ENCODE assay signal across 14 cellular contexts in genomic region chr18:35076556-35076955, GRCh38. TPM values are rescaled to one million over a fixed set of nuclear protein-coding genes. Genes with fewer than 3 reads are reported as not detected.
DNase-seq lines count a peak whose midpoint lies in the region; ATAC-seq and TF ChIP-seq lines count a peak whose summit lies in the region.
"Had no signal": no experiment of that assay in that cellular context is flagged by ENCODE, and none has a peak within 500 bp of the region (broad histone marks: within the 10 kb centered on the region; RNA-seq: fewer than 3 reads in every experiment).

No MANE protein-coding gene starts in this region.

- no peaks in the 10 kb centered on the region for H3K36me3 ChIP-seq in PC-3 (ENCODE audit: low read depth, low read length)
- H3K36me3 ChIP-seq in osteoblast (ENCODE audit: insufficient read depth, low read length): no peaks in the 10 kb centered on the region
- H3K36me3 ChIP-seq in CD8-positive, alpha-beta memory T cell (ENCODE audit: insufficient read depth, low read length): no peaks in the 10 kb centered on the region

- H3K27me3 ChIP-seq in PC-3 (ENCODE audit: low read length): no peaks in the 10 kb centered on the region
- H3K27me3 ChIP-seq in osteoblast (ENCODE audit: insufficient read depth, low read length): no peaks in the 10 kb centered on the region
- H3K27me3 ChIP-seq in CD8-positive, alpha-beta memory T cell (ENCODE audit: insufficient read depth, low read length, poor library complexity, severe bottlenecking): no peaks in the 10 kb centered on the region

- H3K27me3 Mint-ChIP-seq in CD8-positive, alpha-beta memory T cell: peaks cover 0 to 1% of the 10 kb centered on the region in 2 donors

- ATAC-seq in PC-3 (peak; percentile 60), HG02763 (IDR thresholded peaks at IDR 0.05; ENCODE audit: unreplicated experiment) (no peak)

- H3K4me3 ChIP-seq in PC-3 (ENCODE audit: low read length) (no peak overlapping the region), osteoblast (ENCODE audit: insufficient read depth, low read length) (no peak overlapping the region)
- no peak overlapping the region for H3K4me3 ChIP-seq in CD8-positive, alpha-beta memory T cell (ENCODE audit: low read length)

- no peaks in the 10 kb centered on the region for H4K20me1 ChIP-seq in PC-3 (ENCODE audit: low read length)
- H4K20me1 ChIP-seq in osteoblast (ENCODE audit: insufficient read depth, low read length): no peaks in the 10 kb centered on the region

- no peak overlapping the region for H3K27ac ChIP-seq in PC-3 (ENCODE audit: low read length)
- H3K27ac ChIP-seq in osteoblast (ENCODE audit: low read depth, low read length): peak overlapping the region; percentile 57
- H3K27ac ChIP-seq in CD8-positive, alpha-beta memory T cell (ENCODE audit: low read depth, low read length): no peak overlapping the region

- no peak overlapping the region for H3K4me3 Mint-ChIP-seq in CD8-positive, alpha-beta memory T cell

- no peaks in the 10 kb centered on the region for H3K9me3 Mint-ChIP-seq in CD8-positive, alpha-beta memory T cell

- no TSS peak for BruUV-seq in PC-3 (replicated peaks; lab: Mats Ljungman, UMichigan)

- H3K4me1 Mint-ChIP-seq in CD8-positive, alpha-beta memory T cell: peaks cover 51 to 77% (median 64%) of the 10 kb centered on the region in 3 donors

- H3K36me3 Mint-ChIP-seq in CD8-positive, alpha-beta memory T cell: peaks cover 2 to 67% (median 17%) of the 10 kb centered on the region in 3 donors

- H3K9me2 ChIP-seq in PC-3 (replicated peaks; ENCODE audit: low read length): no peaks in the 10 kb centered on the region

- no peaks in the 10 kb centered on the region for H3K79me2 ChIP-seq in PC-3 (ENCODE audit: low read length)
- H3K79me2 ChIP-seq in osteoblast (ENCODE audit: insufficient read depth, low read length): peaks cover 2% of the 10 kb centered on the region

- H3K9ac ChIP-seq in PC-3 (ENCODE audit: low read length): no peak overlapping the region

- POLR2A ChIA-PET in PC-3 (lab: Charles Lee; ENCODE audit: unreplicated experiment): no interaction called here
- POLR2A ChIA-PET in CD8-positive, alpha-beta memory T cell (lab: Charles Lee): no interaction called here

- DNase-seq in Daoy (ENCODE audit: low read depth): peak; percentile 49
- peak; percentile 41 for DNase-seq in PC-3
- DNase-seq in fibroblast of gingiva (ENCODE audit: low read depth): peak; percentile 22
- DNase-seq in osteoblast (ENCODE audit: insufficient read length, low spot score, missing footprints): peak; percentile 57
- no peak for DNase-seq in CD8-positive, alpha-beta memory T cell
- DNase-seq in NCI-H748 (lab: John Stamatoyannopoulos, UW; ENCODE audit: unreplicated experiment): no peak
- no peak for DNase-seq in NCI-H187 (lab: John Stamatoyannopoulos, UW)
- DNase-seq: activated CD4-positive, CD25-positive, alpha-beta regulatory T cell; activated T-cell treated with anti-CD3 and anti-CD28 coated beads, Interleukin-2, amount 50 U/mL, for 48 hours; central memory CD4-positive, alpha-beta T cell; head of caudate nucleus; MV-4-11; NCI-H446 treated with DMSO at 0.1 percent for 48 hours had no signal

- intact Hi-C loops in PC-3 (cut with micrococcal nuclease): no loop called here

- peak overlapping the region in 2 of 8 donors; percentile 2 to 53 for H3K27ac Mint-ChIP-seq in CD8-positive, alpha-beta memory T cell

- CTCF ChIA-PET in PC-3 (lab: Charles Lee): no interaction called here
- CTCF ChIA-PET in CD8-positive, alpha-beta memory T cell (lab: Charles Lee): no interaction called here

- H3K4me2 ChIP-seq in PC-3 (ENCODE audit: low read length): no peak overlapping the region
- peak overlapping the region; percentile 42 for H3K4me2 ChIP-seq in osteoblast (ENCODE audit: insufficient read depth, low read length)

- peaks cover 8% of the 10 kb centered on the region; the same call in 1 of the 2 replicates for H3K4me1 ChIP-seq in PC-3 (ENCODE audit: insufficient read depth, low read length)
- H3K4me1 ChIP-seq in osteoblast (ENCODE audit: insufficient read depth, low read length): peaks cover 29% of the 10 kb centered on the region
- no peaks in the 10 kb centered on the region for H3K4me1 ChIP-seq in CD8-positive, alpha-beta memory T cell (ENCODE audit: insufficient read depth, low read length)

- no peaks in the 10 kb centered on the region for H3F3A ChIP-seq in PC-3 (ENCODE audit: low read length, unreplicated experiment)

- TF ChIP-seq CTCF in PC-3 (conservative IDR thresholded peaks at IDR 0.05; ENCODE audit: low read depth, low read length) (no peak), osteoblast (IDR thresholded peaks at IDR 0.05; ENCODE audit: extremely low read depth, low read depth, low read length) (no peak)

- H3K9me3 ChIP-seq in PC-3 (ENCODE audit: low read length) (no peaks in the 10 kb centered on the region), osteoblast (ENCODE audit: low read depth, low read length) (no peaks in the 10 kb centered on the region)
- H3K9me3 ChIP-seq in CD8-positive, alpha-beta memory T cell (ENCODE audit: low read length): no peaks in the 10 kb centered on the region

- H2AFZ ChIP-seq in PC-3 (ENCODE audit: low read length): no peak overlapping the region
- H2AFZ ChIP-seq in osteoblast (ENCODE audit: low read length): no peak overlapping the region

RNA-seq across cellular contexts. Expression of gene MAPRE2, which starts 35.3 kb away (rescaled TPM):
- 12.7 and 14.6 TPM in 2 replicates for total RNA-seq in Daoy (2014; rRNA removed; shearing (Covaris generic))
- total RNA-seq in PC-3 (2014; rRNA removed) (2.8 and 2.9 TPM in 2 replicates), osteoblast (21.7 and 24.2 TPM in 2 replicates)
- 10 to 100 TPM; 38.5 to 38.6 TPM for total RNA-seq in CD8-positive, alpha-beta memory T cell
- 80.4 TPM for polyA plus RNA-seq in CD8-positive, alpha-beta memory T cell

Comparison
In these comparisons a context has a peak if more than half of its experiments do, and no peak if none do; other contexts are left out.
1. DNase-seq: peak in Daoy (single experiment), PC-3 (single experiment), fibroblast of gingiva (single experiment) and osteoblast (single experiment); none in CD8-positive, alpha-beta memory T cell (0 of 5), NCI-H748 (single experiment) and NCI-H187 (0 of 2).